1 cellular context compared by ENCODE assay signal in the genomic region with DNA sequence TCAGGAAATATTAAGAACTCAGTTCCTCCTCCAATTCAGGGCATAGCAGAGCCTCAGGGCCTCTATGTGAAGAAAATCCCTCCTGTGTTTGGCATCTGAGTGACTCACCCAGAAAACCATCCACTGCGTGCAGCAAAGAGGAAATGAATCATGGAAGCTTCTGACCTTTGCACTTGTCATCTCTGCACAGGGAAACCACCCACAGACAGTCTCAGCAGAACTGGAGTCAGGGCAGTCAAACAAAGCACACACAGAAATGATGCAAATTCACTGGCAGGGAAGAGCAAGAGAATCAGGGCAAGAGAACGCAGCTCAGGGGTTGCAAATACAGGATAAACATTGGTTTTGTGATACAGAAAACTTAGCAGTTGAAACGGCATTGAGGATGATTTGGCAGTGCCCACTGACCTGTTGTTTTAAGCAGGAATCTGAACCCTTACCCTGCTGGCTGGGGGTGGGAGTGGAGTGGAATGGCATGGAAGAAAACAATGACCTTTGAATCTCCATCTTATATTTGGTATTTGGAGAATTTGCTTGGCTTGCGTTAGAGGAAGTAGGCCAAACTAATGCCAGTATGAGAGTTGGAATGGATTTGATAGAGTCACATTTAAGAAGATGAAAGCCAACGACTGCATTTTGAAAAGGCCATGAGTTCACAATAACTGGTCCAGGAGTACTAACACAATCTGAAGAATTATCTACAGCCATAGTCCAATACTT.
TF ChIP-seq lines count a peak whose summit lies in the region.

No MANE protein-coding gene starts in this region.

TF ChIP-seq in HepG2, 621 proteins besides CTCF, POLR2A, EP300 and RAD21 (continued from another document and continues in another):
- TF ChIP-seq, protein P1, sequence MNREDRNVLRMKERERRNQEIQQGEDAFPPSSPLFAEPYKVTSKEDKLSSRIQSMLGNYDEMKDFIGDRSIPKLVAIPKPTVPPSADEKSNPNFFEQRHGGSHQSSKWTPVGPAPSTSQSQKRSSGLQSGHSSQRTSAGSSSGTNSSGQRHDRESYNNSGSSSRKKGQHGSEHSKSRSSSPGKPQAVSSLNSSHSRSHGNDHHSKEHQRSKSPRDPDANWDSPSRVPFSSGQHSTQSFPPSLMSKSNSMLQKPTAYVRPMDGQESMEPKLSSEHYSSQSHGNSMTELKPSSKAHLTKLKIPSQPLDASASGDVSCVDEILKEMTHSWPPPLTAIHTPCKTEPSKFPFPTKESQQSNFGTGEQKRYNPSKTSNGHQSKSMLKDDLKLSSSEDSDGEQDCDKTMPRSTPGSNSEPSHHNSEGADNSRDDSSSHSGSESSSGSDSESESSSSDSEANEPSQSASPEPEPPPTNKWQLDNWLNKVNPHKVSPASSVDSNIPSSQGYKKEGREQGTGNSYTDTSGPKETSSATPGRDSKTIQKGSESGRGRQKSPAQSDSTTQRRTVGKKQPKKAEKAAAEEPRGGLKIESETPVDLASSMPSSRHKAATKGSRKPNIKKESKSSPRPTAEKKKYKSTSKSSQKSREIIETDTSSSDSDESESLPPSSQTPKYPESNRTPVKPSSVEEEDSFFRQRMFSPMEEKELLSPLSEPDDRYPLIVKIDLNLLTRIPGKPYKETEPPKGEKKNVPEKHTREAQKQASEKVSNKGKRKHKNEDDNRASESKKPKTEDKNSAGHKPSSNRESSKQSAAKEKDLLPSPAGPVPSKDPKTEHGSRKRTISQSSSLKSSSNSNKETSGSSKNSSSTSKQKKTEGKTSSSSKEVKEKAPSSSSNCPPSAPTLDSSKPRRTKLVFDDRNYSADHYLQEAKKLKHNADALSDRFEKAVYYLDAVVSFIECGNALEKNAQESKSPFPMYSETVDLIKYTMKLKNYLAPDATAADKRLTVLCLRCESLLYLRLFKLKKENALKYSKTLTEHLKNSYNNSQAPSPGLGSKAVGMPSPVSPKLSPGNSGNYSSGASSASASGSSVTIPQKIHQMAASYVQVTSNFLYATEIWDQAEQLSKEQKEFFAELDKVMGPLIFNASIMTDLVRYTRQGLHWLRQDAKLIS (CRISPR knock-in tag; IDR thresholded peaks at IDR 0.05) = peak; percentile 51; the same call in 1 of the 2 replicates
- TF ChIP-seq KDM5B (CRISPR knock-in tag; IDR thresholded peaks at IDR 0.05; ENCODE audit: borderline replicate concordance) (no peak), ZNF383 (CRISPR knock-in tag; IDR thresholded peaks at IDR 0.05; ENCODE audit: borderline replicate concordance) (no peak), FOXK2 (IDR thresholded peaks at IDR 0.05) (peak; percentile 80), PPARG (CRISPR knock-in tag; conservative IDR thresholded peaks at IDR 0.05) (peak; percentile 94), HOXD1 (CRISPR knock-in tag; IDR thresholded peaks at IDR 0.05) (peak; percentile 46; the same call in 1 of the 2 replicates), NFE2L1 (CRISPR knock-in tag; IDR thresholded peaks at IDR 0.05; ENCODE audit: borderline replicate concordance) (no peak), SIN3A (IDR thresholded peaks at IDR 0.05; ENCODE audit: borderline replicate concordance, low read depth, low read length) (no peak), KAT7 (CRISPR knock-in tag; IDR thresholded peaks at IDR 0.05; ENCODE audit: borderline replicate concordance) (peak; percentile 36; the same call in 1 of the 2 replicates), MTA1 (CRISPR knock-in tag; IDR thresholded peaks at IDR 0.05; ENCODE audit: borderline replicate concordance) (peak; percentile 42; the same call in 1 of the 2 replicates), ZSCAN25 (CRISPR knock-in tag; IDR thresholded peaks at IDR 0.05) (peak; percentile 67), ZEB1 (IDR thresholded peaks at IDR 0.05; ENCODE audit: insufficient replicate concordance, low read depth) (peak; percentile 75), ZBTB7B (CRISPR knock-in tag; IDR thresholded peaks at IDR 0.05) (0 out of 2 replicates have a peak, but pooled peaks have one; percentile 20), ZBTB21 (CRISPR knock-in tag; IDR thresholded peaks at IDR 0.05) (no peak), ZNF550 (CRISPR knock-in tag; IDR thresholded peaks at IDR 0.05; ENCODE audit: borderline replicate concordance) (no peak), HOXA5 (CRISPR knock-in tag; IDR thresholded peaks at IDR 0.05) (peak; percentile 97; the same call in 1 of the 2 replicates), POLR2G (IDR thresholded peaks at IDR 0.05; ENCODE audit: low read depth, low read length) (peak; percentile 53; the same call in 1 of the 2 replicates), ZNF232 (CRISPR knock-in tag; IDR thresholded peaks at IDR 0.05; ENCODE audit: borderline replicate concordance) (no peak), SRSF4 (IDR thresholded peaks at IDR 0.05; ENCODE audit: low read depth, low read length, poor library complexity, severe bottlenecking) (no peak), ZNF205 (CRISPR knock-in tag; IDR thresholded peaks at IDR 0.05) (peak; percentile 79; the same call in 1 of the 2 replicates), KAT8 (CRISPR knock-in tag; IDR thresholded peaks at IDR 0.05) (peak; percentile 80; the same call in 1 of the 2 replicates), ZBTB8A (CRISPR knock-in tag; IDR thresholded peaks at IDR 0.05; ENCODE audit: borderline replicate concordance, low read depth) (no peak; the same call in 1 of the 2 replicates), ZNF746 (CRISPR knock-in tag; IDR thresholded peaks at IDR 0.05) (no peak), FOXC1 (CRISPR knock-in tag; IDR thresholded peaks at IDR 0.05; ENCODE audit: borderline replicate concordance) (peak; percentile 47; the same call in 1 of the 2 replicates), PLRG1 (conservative IDR thresholded peaks at IDR 0.05) (no peak), ETV5 (CRISPR knock-in tag; IDR thresholded peaks at IDR 0.05; ENCODE audit: borderline replicate concordance) (peak; percentile 99), ZNF510 (CRISPR knock-in tag; IDR thresholded peaks at IDR 0.05; ENCODE audit: low read depth) (0 out of 2 replicates have a peak, but pooled peaks have one; percentile 45), ZNF382 (CRISPR knock-in tag; IDR thresholded peaks at IDR 0.05; ENCODE audit: borderline replicate concordance) (no peak), ZNF879 (CRISPR knock-in tag; IDR thresholded peaks at IDR 0.05) (no peak), ZNF777 (CRISPR knock-in tag; IDR thresholded peaks at IDR 0.05) (0 out of 2 replicates have a peak, but pooled peaks have one; percentile 6), ZNF883 (CRISPR knock-in tag; IDR thresholded peaks at IDR 0.05; ENCODE audit: not compliant biosample characterization) (no peak)
- TF ChIP-seq, protein P2, sequence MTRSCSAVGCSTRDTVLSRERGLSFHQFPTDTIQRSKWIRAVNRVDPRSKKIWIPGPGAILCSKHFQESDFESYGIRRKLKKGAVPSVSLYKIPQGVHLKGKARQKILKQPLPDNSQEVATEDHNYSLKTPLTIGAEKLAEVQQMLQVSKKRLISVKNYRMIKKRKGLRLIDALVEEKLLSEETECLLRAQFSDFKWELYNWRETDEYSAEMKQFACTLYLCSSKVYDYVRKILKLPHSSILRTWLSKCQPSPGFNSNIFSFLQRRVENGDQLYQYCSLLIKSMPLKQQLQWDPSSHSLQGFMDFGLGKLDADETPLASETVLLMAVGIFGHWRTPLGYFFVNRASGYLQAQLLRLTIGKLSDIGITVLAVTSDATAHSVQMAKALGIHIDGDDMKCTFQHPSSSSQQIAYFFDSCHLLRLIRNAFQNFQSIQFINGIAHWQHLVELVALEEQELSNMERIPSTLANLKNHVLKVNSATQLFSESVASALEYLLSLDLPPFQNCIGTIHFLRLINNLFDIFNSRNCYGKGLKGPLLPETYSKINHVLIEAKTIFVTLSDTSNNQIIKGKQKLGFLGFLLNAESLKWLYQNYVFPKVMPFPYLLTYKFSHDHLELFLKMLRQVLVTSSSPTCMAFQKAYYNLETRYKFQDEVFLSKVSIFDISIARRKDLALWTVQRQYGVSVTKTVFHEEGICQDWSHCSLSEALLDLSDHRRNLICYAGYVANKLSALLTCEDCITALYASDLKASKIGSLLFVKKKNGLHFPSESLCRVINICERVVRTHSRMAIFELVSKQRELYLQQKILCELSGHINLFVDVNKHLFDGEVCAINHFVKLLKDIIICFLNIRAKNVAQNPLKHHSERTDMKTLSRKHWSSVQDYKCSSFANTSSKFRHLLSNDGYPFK (CRISPR knock-in tag; IDR thresholded peaks at IDR 0.05; ENCODE audit: borderline replicate concordance) = no peak
- TF ChIP-seq, protein P3, sequence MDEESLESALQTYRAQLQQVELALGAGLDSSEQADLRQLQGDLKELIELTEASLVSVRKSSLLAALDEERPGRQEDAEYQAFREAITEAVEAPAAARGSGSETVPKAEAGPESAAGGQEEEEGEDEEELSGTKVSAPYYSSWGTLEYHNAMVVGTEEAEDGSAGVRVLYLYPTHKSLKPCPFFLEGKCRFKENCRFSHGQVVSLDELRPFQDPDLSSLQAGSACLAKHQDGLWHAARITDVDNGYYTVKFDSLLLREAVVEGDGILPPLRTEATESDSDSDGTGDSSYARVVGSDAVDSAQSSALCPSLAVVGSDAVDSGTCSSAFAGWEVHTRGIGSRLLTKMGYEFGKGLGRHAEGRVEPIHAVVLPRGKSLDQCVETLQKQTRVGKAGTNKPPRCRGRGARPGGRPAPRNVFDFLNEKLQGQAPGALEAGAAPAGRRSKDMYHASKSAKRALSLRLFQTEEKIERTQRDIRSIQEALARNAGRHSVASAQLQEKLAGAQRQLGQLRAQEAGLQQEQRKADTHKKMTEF (CRISPR knock-in tag; IDR thresholded peaks at IDR 0.05) = peak; percentile 92
- TF ChIP-seq, protein P4, sequence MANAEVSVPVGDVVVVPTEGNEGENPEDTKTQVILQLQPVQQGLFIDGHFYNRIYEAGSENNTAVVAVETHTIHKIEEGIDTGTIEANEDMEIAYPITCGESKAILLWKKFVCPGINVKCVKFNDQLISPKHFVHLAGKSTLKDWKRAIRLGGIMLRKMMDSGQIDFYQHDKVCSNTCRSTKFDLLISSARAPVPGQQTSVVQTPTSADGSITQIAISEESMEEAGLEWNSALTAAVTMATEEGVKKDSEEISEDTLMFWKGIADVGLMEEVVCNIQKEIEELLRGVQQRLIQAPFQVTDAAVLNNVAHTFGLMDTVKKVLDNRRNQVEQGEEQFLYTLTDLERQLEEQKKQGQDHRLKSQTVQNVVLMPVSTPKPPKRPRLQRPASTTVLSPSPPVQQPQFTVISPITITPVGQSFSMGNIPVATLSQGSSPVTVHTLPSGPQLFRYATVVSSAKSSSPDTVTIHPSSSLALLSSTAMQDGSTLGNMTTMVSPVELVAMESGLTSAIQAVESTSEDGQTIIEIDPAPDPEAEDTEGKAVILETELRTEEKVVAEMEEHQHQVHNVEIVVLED (CRISPR knock-in tag; IDR thresholded peaks at IDR 0.05; ENCODE audit: borderline replicate concordance) = peak; percentile 42; the same call in 1 of the 2 replicates
- TF ChIP-seq, protein P5, sequence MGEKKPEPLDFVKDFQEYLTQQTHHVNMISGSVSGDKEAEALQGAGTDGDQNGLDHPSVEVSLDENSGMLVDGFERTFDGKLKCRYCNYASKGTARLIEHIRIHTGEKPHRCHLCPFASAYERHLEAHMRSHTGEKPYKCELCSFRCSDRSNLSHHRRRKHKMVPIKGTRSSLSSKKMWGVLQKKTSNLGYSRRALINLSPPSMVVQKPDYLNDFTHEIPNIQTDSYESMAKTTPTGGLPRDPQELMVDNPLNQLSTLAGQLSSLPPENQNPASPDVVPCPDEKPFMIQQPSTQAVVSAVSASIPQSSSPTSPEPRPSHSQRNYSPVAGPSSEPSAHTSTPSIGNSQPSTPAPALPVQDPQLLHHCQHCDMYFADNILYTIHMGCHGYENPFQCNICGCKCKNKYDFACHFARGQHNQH (CRISPR knock-in tag; IDR thresholded peaks at IDR 0.05) = peak; percentile 89
- TF ChIP-seq, protein P6, sequence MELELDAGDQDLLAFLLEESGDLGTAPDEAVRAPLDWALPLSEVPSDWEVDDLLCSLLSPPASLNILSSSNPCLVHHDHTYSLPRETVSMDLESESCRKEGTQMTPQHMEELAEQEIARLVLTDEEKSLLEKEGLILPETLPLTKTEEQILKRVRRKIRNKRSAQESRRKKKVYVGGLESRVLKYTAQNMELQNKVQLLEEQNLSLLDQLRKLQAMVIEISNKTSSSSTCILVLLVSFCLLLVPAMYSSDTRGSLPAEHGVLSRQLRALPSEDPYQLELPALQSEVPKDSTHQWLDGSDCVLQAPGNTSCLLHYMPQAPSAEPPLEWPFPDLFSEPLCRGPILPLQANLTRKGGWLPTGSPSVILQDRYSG (CRISPR knock-in tag; IDR thresholded peaks at IDR 0.05) = no peak
- TF ChIP-seq, protein P7, sequence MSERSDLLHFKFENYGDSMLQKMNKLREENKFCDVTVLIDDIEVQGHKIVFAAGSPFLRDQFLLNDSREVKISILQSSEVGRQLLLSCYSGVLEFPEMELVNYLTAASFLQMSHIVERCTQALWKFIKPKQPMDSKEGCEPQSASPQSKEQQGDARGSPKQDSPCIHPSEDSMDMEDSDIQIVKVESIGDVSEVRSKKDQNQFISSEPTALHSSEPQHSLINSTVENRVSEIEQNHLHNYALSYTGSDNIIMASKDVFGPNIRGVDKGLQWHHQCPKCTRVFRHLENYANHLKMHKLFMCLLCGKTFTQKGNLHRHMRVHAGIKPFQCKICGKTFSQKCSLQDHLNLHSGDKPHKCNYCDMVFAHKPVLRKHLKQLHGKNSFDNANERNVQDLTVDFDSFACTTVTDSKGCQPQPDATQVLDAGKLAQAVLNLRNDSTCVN (CRISPR knock-in tag; IDR thresholded peaks at IDR 0.05; ENCODE audit: borderline replicate concordance) = peak; percentile 76; the same call in 1 of the 2 replicates
- TF ChIP-seq, protein P8, sequence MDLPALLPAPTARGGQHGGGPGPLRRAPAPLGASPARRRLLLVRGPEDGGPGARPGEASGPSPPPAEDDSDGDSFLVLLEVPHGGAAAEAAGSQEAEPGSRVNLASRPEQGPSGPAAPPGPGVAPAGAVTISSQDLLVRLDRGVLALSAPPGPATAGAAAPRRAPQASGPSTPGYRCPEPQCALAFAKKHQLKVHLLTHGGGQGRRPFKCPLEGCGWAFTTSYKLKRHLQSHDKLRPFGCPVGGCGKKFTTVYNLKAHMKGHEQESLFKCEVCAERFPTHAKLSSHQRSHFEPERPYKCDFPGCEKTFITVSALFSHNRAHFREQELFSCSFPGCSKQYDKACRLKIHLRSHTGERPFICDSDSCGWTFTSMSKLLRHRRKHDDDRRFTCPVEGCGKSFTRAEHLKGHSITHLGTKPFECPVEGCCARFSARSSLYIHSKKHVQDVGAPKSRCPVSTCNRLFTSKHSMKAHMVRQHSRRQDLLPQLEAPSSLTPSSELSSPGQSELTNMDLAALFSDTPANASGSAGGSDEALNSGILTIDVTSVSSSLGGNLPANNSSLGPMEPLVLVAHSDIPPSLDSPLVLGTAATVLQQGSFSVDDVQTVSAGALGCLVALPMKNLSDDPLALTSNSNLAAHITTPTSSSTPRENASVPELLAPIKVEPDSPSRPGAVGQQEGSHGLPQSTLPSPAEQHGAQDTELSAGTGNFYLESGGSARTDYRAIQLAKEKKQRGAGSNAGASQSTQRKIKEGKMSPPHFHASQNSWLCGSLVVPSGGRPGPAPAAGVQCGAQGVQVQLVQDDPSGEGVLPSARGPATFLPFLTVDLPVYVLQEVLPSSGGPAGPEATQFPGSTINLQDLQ (CRISPR knock-in tag; IDR thresholded peaks at IDR 0.05) = no peak
- TF ChIP-seq, protein P9, sequence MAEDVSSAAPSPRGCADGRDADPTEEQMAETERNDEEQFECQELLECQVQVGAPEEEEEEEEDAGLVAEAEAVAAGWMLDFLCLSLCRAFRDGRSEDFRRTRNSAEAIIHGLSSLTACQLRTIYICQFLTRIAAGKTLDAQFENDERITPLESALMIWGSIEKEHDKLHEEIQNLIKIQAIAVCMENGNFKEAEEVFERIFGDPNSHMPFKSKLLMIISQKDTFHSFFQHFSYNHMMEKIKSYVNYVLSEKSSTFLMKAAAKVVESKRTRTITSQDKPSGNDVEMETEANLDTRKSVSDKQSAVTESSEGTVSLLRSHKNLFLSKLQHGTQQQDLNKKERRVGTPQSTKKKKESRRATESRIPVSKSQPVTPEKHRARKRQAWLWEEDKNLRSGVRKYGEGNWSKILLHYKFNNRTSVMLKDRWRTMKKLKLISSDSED (CRISPR knock-in tag; IDR thresholded peaks at IDR 0.05) = no peak
